In genomic region chr3:155101398-155101797, GRCh38 we compare ENCODE assay signal across 16 cellular contexts. TPM values are rescaled to one million over a fixed set of nuclear protein-coding genes. Genes with fewer than 3 reads are reported as not detected.
DNase-seq lines count a peak whose midpoint lies in the region; ATAC-seq and TF ChIP-seq lines count a peak whose summit lies in the region.
"Had no signal": no experiment of that assay in that cellular context is flagged by ENCODE, and none has a peak within 500 bp of the region (broad histone marks: within the 10 kb centered on the region; RNA-seq: fewer than 3 reads in every experiment).

No MANE protein-coding gene starts in this region.

- TF ChIP-seq CTCF in astrocyte of the spinal cord (IDR thresholded peaks at IDR 0.05; ENCODE audit: low read depth, low read length) = no peak
- no peak for TF ChIP-seq CTCF in mucosa of descending colon (IDR thresholded peaks at IDR 0.05)

- no peaks in the 10 kb centered on the region for H3K4me1 ChIP-seq in mucosa of descending colon (ENCODE audit: low read depth)
- H3K4me1 ChIP-seq: A549, breast epithelium had no signal

- peak; percentile 44 for DNase-seq in Right ventricle myocardium superior
- no peak for DNase-seq in cardiac septum (ENCODE audit: low spot score)
- peak; percentile 51 for DNase-seq in astrocyte of the spinal cord (ENCODE audit: low read depth, low spot score)
- DNase-seq in left ventricle myocardium superior = peak; percentile 36
- DNase-seq in NCI-H2171 (lab: John Stamatoyannopoulos, UW) = no peak
- no peak for DNase-seq in mucosa of descending colon
- DNase-seq in HuH-7.5 (ENCODE audit: low spot score) = no peak
- no peak for DNase-seq in iPS-NIHi7 (ENCODE audit: extremely low spot score)
- DNase-seq: activated CD8-positive, alpha-beta T cell treated with anti-CD3 and anti-CD28 coated beads, Interleukin-2, amount 10 ng/mL, durations not matched to agents 7 days and 5 days; activated gamma-delta T cell; NCI-H774; SHP77 treated with DMSO at 0.1 percent for 48 hours had no signal

- no peak overlapping the region for H3K4me3 ChIP-seq in astrocyte of the spinal cord (ENCODE audit: low read depth, low read length)
- H3K4me3 ChIP-seq in mucosa of descending colon = no peak overlapping the region
- H3K4me3 ChIP-seq: A549, breast epithelium, skin epidermis had no signal

- no peaks in the 10 kb centered on the region for H3K9me3 ChIP-seq in mucosa of descending colon
- H3K9me3 ChIP-seq: A549, breast epithelium had no signal

- H3K36me3 ChIP-seq in mucosa of descending colon (ENCODE audit: low read depth) = no peaks in the 10 kb centered on the region
- H3K36me3 ChIP-seq: breast epithelium had no signal

- intact Hi-C loops in Right ventricle myocardium superior (cut with DNase I) (no loop called here), cardiac septum (cut with DNase I) (no loop called here), left ventricle myocardium superior (cut with micrococcal nuclease) (no loop called here), mucosa of descending colon (cut with DNase I, micrococcal nuclease) (no loop called here)

- in situ Hi-C loops in astrocyte of the spinal cord (cut with HindIII; ENCODE audit: low sequenced_read_pairs) = no loop called here

- ATAC-seq in Right ventricle myocardium superior (ENCODE audit: poor library complexity) (peak; percentile 85), left ventricle myocardium superior (peak; percentile 95), mucosa of descending colon (no peak)
- ATAC-seq: A549; activated CD8-positive, alpha-beta T cell treated with anti-CD3 and anti-CD28 coated beads, Interleukin-2, amount 10 ng/mL, durations not matched to agents 7 days and 5 days; left lobe of liver had no signal

RNA-seq across cellular contexts. Expression of gene MME, which starts 21.3 kb away (rescaled TPM):
- total RNA-seq in Right ventricle myocardium superior (3.2 TPM), cardiac septum (3.6 TPM), left ventricle myocardium superior (3.9 TPM), mucosa of descending colon (1 to 10 TPM; 1.4 to 1.9 (median 1.6) TPM)
- total RNA-seq: activated CD8-positive, alpha-beta T cell treated with anti-CD3 and anti-CD28 coated beads, Interleukin-2, amount 10 ng/mL, durations not matched to agents 7 days and 5 days had no signal

Comparison
In these comparisons a context has a peak if more than half of its experiments do, and no peak if none do; other contexts are left out.
1. DNase-seq: peak in Right ventricle myocardium superior (single experiment), astrocyte of the spinal cord (single experiment) and left ventricle myocardium superior (single experiment); none in cardiac septum (single experiment), NCI-H2171 (single experiment), mucosa of descending colon (0 of 3), HuH-7.5 (single experiment) and iPS-NIHi7 (single experiment).